1 cellular context compared by ENCODE assay signal in genomic region chr1:153623091-153623490, GRCh38.
TF ChIP-seq lines count a peak whose summit lies in the region.

No MANE protein-coding gene starts in this region.

TF ChIP-seq in HepG2, 621 proteins besides CTCF, POLR2A, EP300 and RAD21:
- TF ChIP-seq, protein P1, sequence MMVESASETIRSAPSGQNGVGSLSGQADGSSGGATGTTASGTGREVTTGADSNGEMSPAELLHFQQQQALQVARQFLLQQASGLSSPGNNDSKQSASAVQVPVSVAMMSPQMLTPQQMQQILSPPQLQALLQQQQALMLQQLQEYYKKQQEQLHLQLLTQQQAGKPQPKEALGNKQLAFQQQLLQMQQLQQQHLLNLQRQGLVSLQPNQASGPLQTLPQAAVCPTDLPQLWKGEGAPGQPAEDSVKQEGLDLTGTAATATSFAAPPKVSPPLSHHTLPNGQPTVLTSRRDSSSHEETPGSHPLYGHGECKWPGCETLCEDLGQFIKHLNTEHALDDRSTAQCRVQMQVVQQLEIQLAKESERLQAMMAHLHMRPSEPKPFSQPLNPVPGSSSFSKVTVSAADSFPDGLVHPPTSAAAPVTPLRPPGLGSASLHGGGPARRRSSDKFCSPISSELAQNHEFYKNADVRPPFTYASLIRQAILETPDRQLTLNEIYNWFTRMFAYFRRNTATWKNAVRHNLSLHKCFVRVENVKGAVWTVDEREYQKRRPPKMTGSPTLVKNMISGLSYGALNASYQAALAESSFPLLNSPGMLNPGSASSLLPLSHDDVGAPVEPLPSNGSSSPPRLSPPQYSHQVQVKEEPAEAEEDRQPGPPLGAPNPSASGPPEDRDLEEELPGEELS (CRISPR knock-in tag; IDR thresholded peaks at IDR 0.05): no peak
- TF ChIP-seq MTA3 (CRISPR knock-in tag; IDR thresholded peaks at IDR 0.05) (no peak), MEIS2 (CRISPR knock-in tag; IDR thresholded peaks at IDR 0.05) (no peak), ETV5 (CRISPR knock-in tag; IDR thresholded peaks at IDR 0.05; ENCODE audit: borderline replicate concordance) (no peak), ZNF276 (CRISPR knock-in tag; IDR thresholded peaks at IDR 0.05; ENCODE audit: low read depth) (no peak), PCBP2 (optimal IDR thresholded peaks at IDR 0.05; ENCODE audit: low read depth, low read length, poor library complexity, severe bottlenecking) (no peak), MXI1 (IDR thresholded peaks at IDR 0.05; ENCODE audit: borderline replicate concordance, low read depth, low read length) (no peak), ZNF687 (CRISPR knock-in tag; IDR thresholded peaks at IDR 0.05) (no peak), MXD4 (CRISPR knock-in tag; IDR thresholded peaks at IDR 0.05) (no peak)
- TF ChIP-seq, protein P2, sequence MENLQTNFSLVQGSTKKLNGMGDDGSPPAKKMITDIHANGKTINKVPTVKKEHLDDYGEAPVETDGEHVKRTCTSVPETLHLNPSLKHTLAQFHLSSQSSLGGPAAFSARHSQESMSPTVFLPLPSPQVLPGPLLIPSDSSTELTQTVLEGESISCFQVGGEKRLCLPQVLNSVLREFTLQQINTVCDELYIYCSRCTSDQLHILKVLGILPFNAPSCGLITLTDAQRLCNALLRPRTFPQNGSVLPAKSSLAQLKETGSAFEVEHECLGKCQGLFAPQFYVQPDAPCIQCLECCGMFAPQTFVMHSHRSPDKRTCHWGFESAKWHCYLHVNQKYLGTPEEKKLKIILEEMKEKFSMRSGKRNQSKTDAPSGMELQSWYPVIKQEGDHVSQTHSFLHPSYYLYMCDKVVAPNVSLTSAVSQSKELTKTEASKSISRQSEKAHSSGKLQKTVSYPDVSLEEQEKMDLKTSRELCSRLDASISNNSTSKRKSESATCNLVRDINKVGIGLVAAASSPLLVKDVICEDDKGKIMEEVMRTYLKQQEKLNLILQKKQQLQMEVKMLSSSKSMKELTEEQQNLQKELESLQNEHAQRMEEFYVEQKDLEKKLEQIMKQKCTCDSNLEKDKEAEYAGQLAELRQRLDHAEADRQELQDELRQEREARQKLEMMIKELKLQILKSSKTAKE (CRISPR knock-in tag; IDR thresholded peaks at IDR 0.05; ENCODE audit: borderline replicate concordance): no peak
- TF ChIP-seq, protein P3, sequence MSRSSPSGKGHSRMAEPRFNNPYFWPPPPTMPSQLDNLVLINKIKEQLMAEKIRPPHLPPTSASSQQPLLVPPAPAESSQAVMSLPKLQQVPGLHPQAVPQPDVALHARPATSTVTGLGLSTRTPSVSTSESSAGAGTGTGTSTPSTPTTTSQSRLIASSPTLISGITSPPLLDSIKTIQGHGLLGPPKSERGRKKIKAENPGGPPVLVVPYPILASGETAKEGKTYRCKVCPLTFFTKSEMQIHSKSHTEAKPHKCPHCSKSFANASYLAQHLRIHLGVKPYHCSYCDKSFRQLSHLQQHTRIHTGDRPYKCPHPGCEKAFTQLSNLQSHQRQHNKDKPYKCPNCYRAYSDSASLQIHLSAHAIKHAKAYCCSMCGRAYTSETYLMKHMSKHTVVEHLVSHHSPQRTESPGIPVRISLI (CRISPR knock-in tag; IDR thresholded peaks at IDR 0.05; ENCODE audit: borderline replicate concordance): no peak
